Comparison of ENCODE assay signal across 17 cellular contexts in genomic region chr5:146342882-146343865, GRCh38. TPM values are rescaled to one million over a fixed set of nuclear protein-coding genes. Genes with fewer than 3 reads are reported as not detected.
"Had no signal": no experiment of that assay in that cellular context is flagged by ENCODE, and none has a peak within 500 bp of the region (broad histone marks: within the 10 kb centered on the region; RNA-seq: fewer than 3 reads in every experiment).

No MANE protein-coding gene starts in this region.

- H3K27ac ChIP-seq: parathyroid adenoma, thoracic aorta had no signal

- H3K79me2 ChIP-seq: parathyroid adenoma had no signal

- DNase-seq: activated CD8-positive, alpha-beta memory T cell treated with anti-CD3 and anti-CD28 coated beads, Interleukin-2, amount 50 U/mL, for 4 hours; activated CD8-positive, alpha-beta T cell treated with anti-CD3 and anti-CD28 coated beads for 36 hours; activated effector memory CD4-positive, alpha-beta T cell treated with anti-CD3 and anti-CD28 coated beads, Interleukin-2, amount 50 U/mL, for 16 hours; activated T-cell treated with anti-CD3 and anti-CD28 coated beads, Interleukin-2, amount 50 U/mL, for 48 hours; immature natural killer cell; left cardiac atrium; midbrain; stimulated activated CD4-positive, alpha-beta T cell treated with anti-CD3 and anti-CD28 coated beads, Interleukin-12 subunit alpha, Interleukin-12 subunit beta, amount 100 ng/mL, for 4 hours; stimulated activated CD4-positive, alpha-beta T cell treated with anti-CD3 and anti-CD28 coated beads, Interleukin-2, amount 100 ng/mL, for 24 hours; T-cell; T-helper 9 cell had no signal

- ATAC-seq: activated CD8-positive, alpha-beta T cell treated with anti-CD3 and anti-CD28 coated beads for 36 hours; activated naive CD4-positive, alpha-beta T cell treated with anti-CD3 and anti-CD28 coated beads, Interleukin-2, amount 50 U/mL, for 72 hours; left cardiac atrium; T-cell had no signal

- H3K4me3 ChIP-seq: lung, thoracic aorta had no signal

- H3K36me3 ChIP-seq: thoracic aorta had no signal

- H2AFZ ChIP-seq: parathyroid adenoma had no signal

- FAIRE-seq: colon had no signal

- H3K9me3 ChIP-seq: thoracic aorta had no signal

- H3K9ac ChIP-seq: parathyroid adenoma had no signal

RNA-seq across cellular contexts. Expression of gene POU4F3, which starts 4.5 kb away (rescaled TPM):
- total RNA-seq: activated CD8-positive, alpha-beta T cell treated with anti-CD3 and anti-CD28 coated beads for 36 hours; activated naive CD4-positive, alpha-beta T cell treated with anti-CD3 and anti-CD28 coated beads, Interleukin-2, amount 50 U/mL, for 72 hours; cardiac septum; thoracic aorta had no signal
- polyA plus RNA-seq: immature natural killer cell had no signal
